ENCODE assay signal across 8 cellular contexts in genomic region chr2:60756097-60757087, GRCh38. TPM values are rescaled to one million over a fixed set of nuclear protein-coding genes. Genes with fewer than 3 reads are reported as not detected.
A peak's percentile ranks its signal among the peaks of the same experiment; 100 is the strongest.
DNase-seq lines count a peak whose midpoint lies in the region; ATAC-seq and TF ChIP-seq lines count a peak whose summit lies in the region.

Gene PAPOLG, plus strand, starts transcription at chr2:60756268. Its CDS starts 211 bp downstream, at chr2:60756479.

- peaks cover 2% of the 10 kb centered on the region for H3K36me3 ChIP-seq in kidney epithelial cell (ENCODE audit: control insufficient read depth, insufficient read depth, low read length)

- DNase-seq in AG10803 (ENCODE audit: low read depth) (peak; percentile 87), NCI-H460 (ENCODE audit: extremely low read depth, low read depth) (peak; percentile 91), cerebellum (ENCODE audit: low spot score) (peak; percentile 96), kidney epithelial cell (ENCODE audit: low read depth) (peak; percentile 59)
- peak; percentile 98 for DNase-seq in activated CD4-positive, CD25-positive, alpha-beta regulatory T cell treated with anti-CD3 and anti-CD28 coated beads, Interleukin-2, amount 50 U/mL, for 72 hours
- peak; percentile 94 to 99 for DNase-seq in stimulated activated CD4-positive, alpha-beta T cell treated with anti-CD3 and anti-CD28 coated beads, Interleukin-15, amount 100 ng/mL, for 48 hours (ENCODE audit: low read depth in 2 of 2)

- ATAC-seq in GM19043 (IDR thresholded peaks at IDR 0.05; ENCODE audit: low read depth, unreplicated experiment) (peak; percentile 98), HG03378 (IDR thresholded peaks at IDR 0.05; ENCODE audit: unreplicated experiment) (peak; percentile 93)

- TF ChIP-seq CTCF in AG10803 (conservative IDR thresholded peaks at IDR 0.05; ENCODE audit: low read length) (no peak), kidney epithelial cell (IDR thresholded peaks at IDR 0.05; ENCODE audit: insufficient read depth, low read length, poor library complexity, severe bottlenecking) (no peak)

- H3K4me3 ChIP-seq in AG10803 (ENCODE audit: low read length) (peak within 1 kb of the TSS; percentile 99), kidney epithelial cell (ENCODE audit: low read depth, low read length) (peak within 1 kb of the TSS; percentile 88)

- no peaks in the 10 kb centered on the region for H3K27me3 ChIP-seq in kidney epithelial cell (ENCODE audit: control insufficient read depth, insufficient read depth, low read length)

RNA-seq across cellular contexts. Expression of gene PAPOLG, which starts in this region (rescaled TPM):
- 21.6 and 29.0 TPM in 2 replicates for total RNA-seq in NCI-H460 (2014; rRNA removed; shearing (Covaris generic))
- polyA plus RNA-seq in NCI-H460 (2014; cell fraction: nucleus; rRNA removed): 4.5 and 9.2 TPM in 2 replicates
- total RNA-seq in cerebellum (36.5 TPM), kidney epithelial cell (15.1 and 16.0 TPM in 2 replicates)

Comparison
In these comparisons a context has a peak if more than half of its experiments do, and no peak if none do; other contexts are left out.
1. Peak in every context shown above with its lines: DNase-seq, ATAC-seq and H3K4me3 ChIP-seq.